In the genomic region with DNA sequence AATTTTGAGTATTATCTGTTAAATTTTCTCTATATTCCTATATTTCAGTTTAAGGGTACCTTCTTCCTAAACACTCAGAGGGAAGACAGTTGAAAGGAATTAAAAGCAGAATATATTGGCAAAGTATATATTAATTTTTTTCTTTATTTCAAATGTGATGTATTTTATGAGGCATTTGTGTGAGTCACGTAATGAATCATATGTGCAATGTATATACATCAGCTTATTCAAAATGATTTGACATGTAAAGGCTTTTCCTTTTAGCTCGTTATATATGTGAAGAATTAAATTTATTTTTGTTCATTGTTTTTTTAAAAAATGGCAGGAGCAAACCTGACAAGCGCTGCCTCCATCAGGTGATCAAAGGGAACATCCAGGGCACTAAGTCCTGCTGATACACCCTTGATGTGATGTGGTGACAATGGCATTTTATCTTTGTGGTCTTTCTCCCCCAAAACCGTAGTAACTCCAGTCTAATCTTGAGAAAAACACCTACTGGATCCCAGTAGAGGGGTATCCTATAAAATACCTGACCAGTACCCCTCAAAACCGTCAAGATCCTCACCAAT, we compare ENCODE assay signal across 11 cellular contexts.
"Had no signal": no experiment of that assay in that cellular context is flagged by ENCODE, and none has a peak within 500 bp of the region (broad histone marks: within the 10 kb centered on the region; RNA-seq: fewer than 3 reads in every experiment).

No MANE protein-coding gene starts in this region.

- H3K27ac ChIP-seq: ovary had no signal

- ATAC-seq: activated CD4-positive, alpha-beta T cell treated with anti-CD3 and anti-CD28 coated beads for 36 hours; activated T-cell treated with anti-CD3 and anti-CD28 coated beads, Interleukin-2, amount 50 U/mL, for 72 hours; left ventricle myocardium superior had no signal

- H3K4me3 ChIP-seq: ovary had no signal

- H3K27me3 ChIP-seq: ovary had no signal

- H3K4me3 Mint-ChIP-seq: activated CD4-positive, alpha-beta memory T cell treated with anti-CD3 and anti-CD28 coated beads, Interleukin-2, amount 10 ng/mL, durations not matched to agents 7 days and 5 days; activated CD4-positive, alpha-beta T cell treated with anti-CD3 and anti-CD28 coated beads for 36 hours; activated T-cell treated with anti-CD3 and anti-CD28 coated beads, Interleukin-2, amount 50 U/mL, for 72 hours; stimulated activated naive CD8-positive, alpha-beta T cell treated with anti-CD3 and anti-CD28 coated beads, Interleukin-15, Interleukin-2, amounts not matched to agents 100 ng/mL and 50 ng/mL, for 24 hours; T-helper 2 cell treated with Interferon-gamma antibody and Interleukin-4, amounts not matched to agents 5 μg/mL and 100 μg/mL, for 36 hours had no signal

- FAIRE-seq: kidney had no signal

- H3K9me3 Mint-ChIP-seq: activated CD4-positive, alpha-beta memory T cell treated with anti-CD3 and anti-CD28 coated beads, Interleukin-2, amount 10 ng/mL, durations not matched to agents 7 days and 5 days; activated T-cell treated with anti-CD3 and anti-CD28 coated beads, Interleukin-2, amount 50 U/mL, for 72 hours; stimulated activated naive CD8-positive, alpha-beta T cell treated with anti-CD3 and anti-CD28 coated beads, Interleukin-15, Interleukin-2, amounts not matched to agents 100 ng/mL and 50 ng/mL, for 24 hours; T-helper 2 cell treated with Interferon-gamma antibody and Interleukin-4, amounts not matched to agents 5 μg/mL and 100 μg/mL, for 36 hours had no signal

- H3K27ac Mint-ChIP-seq: activated CD4-positive, alpha-beta memory T cell treated with anti-CD3 and anti-CD28 coated beads, Interleukin-2, amount 10 ng/mL, durations not matched to agents 7 days and 5 days; activated CD4-positive, alpha-beta T cell treated with anti-CD3 and anti-CD28 coated beads for 36 hours; activated T-cell treated with anti-CD3 and anti-CD28 coated beads, Interleukin-2, amount 50 U/mL, for 72 hours; stimulated activated naive CD8-positive, alpha-beta T cell treated with anti-CD3 and anti-CD28 coated beads, Interleukin-15, Interleukin-2, amounts not matched to agents 100 ng/mL and 50 ng/mL, for 24 hours; T-helper 2 cell treated with Interferon-gamma antibody and Interleukin-4, amounts not matched to agents 5 μg/mL and 100 μg/mL, for 36 hours had no signal

- H3K4me1 Mint-ChIP-seq: activated CD4-positive, alpha-beta memory T cell treated with anti-CD3 and anti-CD28 coated beads, Interleukin-2, amount 10 ng/mL, durations not matched to agents 7 days and 5 days; activated CD4-positive, alpha-beta T cell treated with anti-CD3 and anti-CD28 coated beads for 36 hours had no signal

- H3K9me3 ChIP-seq: ovary had no signal

- DNase-seq: activated CD4-positive, alpha-beta memory T cell treated with anti-CD3 and anti-CD28 coated beads, Interleukin-2, amount 10 ng/mL, durations not matched to agents 7 days and 5 days; activated CD4-positive, alpha-beta T cell treated with anti-CD3 and anti-CD28 coated beads for 36 hours; activated T-cell treated with anti-CD3 and anti-CD28 coated beads, Interleukin-2, amount 50 U/mL, for 72 hours; aorta; kidney; left ventricle myocardium superior; ovary; stimulated activated CD4-positive, alpha-beta T cell treated with anti-CD3 and anti-CD28 coated beads, Interleukin-4, amount 100 ng/mL, for 1 hour; stimulated activated CD8-positive, alpha-beta memory T cell treated with anti-CD3 and anti-CD28 coated beads, Interleukin-4, amount 100 ng/mL, for 48 hours had no signal

- H3K36me3 ChIP-seq: ovary had no signal
